Comparison of ENCODE assay signal across 15 cellular contexts in the genomic region with DNA sequence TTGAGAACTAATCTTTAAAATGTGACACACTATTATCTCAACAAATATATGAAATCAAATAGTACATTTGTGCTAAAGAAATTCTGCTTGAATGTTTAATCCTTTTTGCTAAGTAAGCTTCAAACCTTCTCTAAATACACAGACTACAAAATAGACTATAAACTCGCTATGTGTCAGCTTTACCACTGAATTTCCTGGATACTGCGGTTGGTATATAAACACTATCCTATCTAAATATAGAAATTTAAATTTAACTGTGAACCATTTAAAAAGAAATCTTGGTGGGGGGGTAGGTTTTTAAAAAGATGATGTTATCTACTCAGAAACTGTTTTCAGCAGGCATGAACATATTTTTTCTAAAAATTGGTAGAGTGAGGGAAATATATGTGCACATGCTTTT.
DNase-seq lines count a peak whose midpoint lies in the region; ATAC-seq and TF ChIP-seq lines count a peak whose summit lies in the region.
"Had no signal": no experiment of that assay in that cellular context is flagged by ENCODE, and none has a peak within 500 bp of the region (broad histone marks: within the 10 kb centered on the region; RNA-seq: fewer than 3 reads in every experiment).

No MANE protein-coding gene starts in this region.

- H3K4me3 ChIP-seq in smooth muscle cell: no peak overlapping the region
- H3K4me3 ChIP-seq: colonic mucosa, tibial nerve had no signal

- in situ Hi-C loops in GM13976 (cut with MboI; ENCODE audit: low sequenced_read_pairs, unreplicated experiment): no loop called here

- ATAC-seq in activated CD8-positive, alpha-beta memory T cell treated with anti-CD3 and anti-CD28 coated beads, Interleukin-2, amount 10 ng/mL, durations not matched to agents 7 days and 5 days: peak; percentile 82

- no peaks in the 10 kb centered on the region for H3K4me1 ChIP-seq in smooth muscle cell (ENCODE audit: low read depth)
- H3K4me1 ChIP-seq: colonic mucosa, parathyroid adenoma had no signal

- WGBS in smooth muscle cell (ENCODE audit: low lambda C conversion rate): 57% methylated on average over 2 of the region's 2 CpGs

- H3K79me2 ChIP-seq in smooth muscle cell (ENCODE audit: low read depth): no peaks in the 10 kb centered on the region
- H3K79me2 ChIP-seq: parathyroid adenoma had no signal

- H3K27me3 ChIP-seq in smooth muscle cell (ENCODE audit: low read depth): no peaks in the 10 kb centered on the region
- H3K27me3 ChIP-seq: colonic mucosa, tibial nerve had no signal

- peaks cover 17% of the 10 kb centered on the region for H3K4me1 Mint-ChIP-seq in activated CD8-positive, alpha-beta memory T cell treated with anti-CD3 and anti-CD28 coated beads, Interleukin-2, amount 10 ng/mL, durations not matched to agents 7 days and 5 days

- no peak for TF ChIP-seq CTCF in smooth muscle cell (IDR thresholded peaks at IDR 0.05; ENCODE audit: borderline replicate concordance, insufficient read depth, poor library complexity, severe bottlenecking)
- no peak for TF ChIP-seq CTCF in GM13976 (IDR thresholded peaks at IDR 0.05; ENCODE audit: borderline replicate concordance, control extremely low read depth, extremely low read depth, insufficient read depth, missing control alignments)

- H3K27ac ChIP-seq in smooth muscle cell (ENCODE audit: low read depth): no peak overlapping the region
- H3K27ac ChIP-seq: colonic mucosa, parathyroid adenoma, tibial nerve had no signal

- H3K36me3 ChIP-seq in smooth muscle cell (ENCODE audit: low read depth): no peaks in the 10 kb centered on the region
- H3K36me3 ChIP-seq: colonic mucosa, tibial nerve had no signal

- peaks cover 8% of the 10 kb centered on the region for H3K9me3 Mint-ChIP-seq in activated CD8-positive, alpha-beta memory T cell treated with anti-CD3 and anti-CD28 coated beads, Interleukin-2, amount 10 ng/mL, durations not matched to agents 7 days and 5 days (ENCODE audit: low read depth)

- no peak for DNase-seq in activated CD8-positive, alpha-beta memory T cell treated with anti-CD3 and anti-CD28 coated beads, Interleukin-2, amount 10 ng/mL, durations not matched to agents 7 days and 5 days
- no peak for DNase-seq in activated CD8-positive, alpha-beta memory T cell treated with anti-CD3 and anti-CD28 coated beads, Interleukin-2, amount 50 U/mL, for 48 hours
- peak; percentile 54 for DNase-seq in MV-4-11 (lab: John Stamatoyannopoulos, UW)
- peak; percentile 41 for DNase-seq in central memory CD4-positive, alpha-beta T cell
- DNase-seq in smooth muscle cell (lab: John Stamatoyannopoulos, UW; ENCODE audit: unreplicated experiment): no peak
- DNase-seq in GM13976 (ENCODE audit: low spot score): no peak
- no peak for DNase-seq in NCI-H524 (lab: John Stamatoyannopoulos, UW)
- DNase-seq in NK-92 treated with Interleukin-12 subunit alpha and Interleukin-12 subunit beta, amount 100 ng/mL, for 24 hours (lab: John Stamatoyannopoulos, UW): no peak
- DNase-seq: activated CD4-positive, alpha-beta T cell treated with anti-CD3 and anti-CD28 coated beads for 48 hours; activated naive CD4-positive, alpha-beta T cell treated with Interleukin-2 at 50 U/mL for 16 hours; colonic mucosa; NCI-H2029 had no signal

- H3K9me3 ChIP-seq in smooth muscle cell (replicated peaks; ENCODE audit: low read depth): no peaks in the 10 kb centered on the region
- H3K9me3 ChIP-seq: colonic mucosa, tibial nerve had no signal

- H4K20me1 ChIP-seq in smooth muscle cell (ENCODE audit: low read depth): no peaks in the 10 kb centered on the region

- no peak overlapping the region for H3K9ac ChIP-seq in smooth muscle cell (ENCODE audit: low read depth)
- H3K9ac ChIP-seq: parathyroid adenoma had no signal

- H3K27me3 Mint-ChIP-seq in activated CD8-positive, alpha-beta memory T cell treated with anti-CD3 and anti-CD28 coated beads, Interleukin-2, amount 10 ng/mL, durations not matched to agents 7 days and 5 days: no peaks in the 10 kb centered on the region
- H3K27me3 Mint-ChIP-seq: IgD-negative memory B cell had no signal

- peak overlapping the region; percentile 28 for H3K27ac Mint-ChIP-seq in activated CD8-positive, alpha-beta memory T cell treated with anti-CD3 and anti-CD28 coated beads, Interleukin-2, amount 10 ng/mL, durations not matched to agents 7 days and 5 days
- H3K27ac Mint-ChIP-seq: IgD-negative memory B cell had no signal

- CTCF ChIA-PET in activated CD8-positive, alpha-beta memory T cell treated with anti-CD3 and anti-CD28 coated beads, Interleukin-2, amount 10 ng/mL, durations not matched to agents 7 days and 5 days (lab: Charles Lee): no interaction called here

- no peak overlapping the region for H3K4me3 Mint-ChIP-seq in activated CD8-positive, alpha-beta memory T cell treated with anti-CD3 and anti-CD28 coated beads, Interleukin-2, amount 10 ng/mL, durations not matched to agents 7 days and 5 days
- H3K4me3 Mint-ChIP-seq: IgD-negative memory B cell had no signal

- H3K36me3 Mint-ChIP-seq in activated CD8-positive, alpha-beta memory T cell treated with anti-CD3 and anti-CD28 coated beads, Interleukin-2, amount 10 ng/mL, durations not matched to agents 7 days and 5 days: peaks cover 26% of the 10 kb centered on the region

- no peak overlapping the region for H2AFZ ChIP-seq in smooth muscle cell (ENCODE audit: low read depth)
- H2AFZ ChIP-seq: parathyroid adenoma had no signal

- H3K4me2 ChIP-seq in smooth muscle cell: peak overlapping the region; percentile 42

- no peaks in the 10 kb centered on the region for H3F3A ChIP-seq in smooth muscle cell (ENCODE audit: low read depth)

Comparison
In these comparisons a context has a peak if more than half of its experiments do, and no peak if none do; other contexts are left out.
1. DNase-seq: peak in MV-4-11 (single experiment) and central memory CD4-positive, alpha-beta T cell (single experiment); none in activated CD8-positive, alpha-beta memory T cell treated with anti-CD3 and anti-CD28 coated beads, Interleukin-2, amount 10 ng/mL, durations not matched to agents 7 days and 5 days (single experiment), activated CD8-positive, alpha-beta memory T cell treated with anti-CD3 and anti-CD28 coated beads, Interleukin-2, amount 50 U/mL, for 48 hours (single experiment), smooth muscle cell (single experiment), GM13976 (single experiment), NCI-H524 (0 of 2) and NK-92 treated with Interleukin-12 subunit alpha and Interleukin-12 subunit beta, amount 100 ng/mL, for 24 hours (single experiment).